Comparison of ENCODE assay signal across 8 cellular contexts in the genomic region with DNA sequence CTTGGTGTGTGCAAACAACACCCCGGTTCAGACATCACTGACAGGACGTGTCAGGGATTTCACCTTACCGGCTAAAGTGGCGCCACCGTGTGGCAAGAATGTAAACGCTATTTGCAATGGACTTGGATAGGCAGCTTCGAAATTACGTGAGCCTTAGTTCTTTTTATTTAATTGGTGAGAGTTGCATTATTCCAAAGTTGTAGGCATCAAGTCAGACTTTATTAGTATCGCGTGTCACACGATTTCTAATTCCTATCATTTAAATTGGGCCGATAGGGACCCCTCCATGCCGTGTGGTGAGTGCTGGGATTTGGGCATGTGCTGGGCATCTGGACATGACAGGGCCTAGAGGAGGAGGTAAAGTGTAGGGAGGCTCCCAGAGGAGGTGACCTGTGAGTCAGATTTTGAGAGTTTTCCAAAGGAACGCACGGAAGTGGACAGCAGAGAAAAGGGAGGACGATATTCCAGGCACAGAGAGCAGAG. TPM values are rescaled to one million over a fixed set of nuclear protein-coding genes. Genes with fewer than 3 reads are reported as not detected.
A peak's percentile ranks its signal among the peaks of the same experiment; 100 is the strongest.
DNase-seq lines count a peak whose midpoint lies in the region; ATAC-seq and TF ChIP-seq lines count a peak whose summit lies in the region.

No MANE protein-coding gene starts in this region.

- TF ChIP-seq RAD21 in Ishikawa (IDR thresholded peaks at IDR 0.05; ENCODE audit: low read depth) = peak; percentile 71

- no peak overlapping the region for H3K4me3 Mint-ChIP-seq in activated T-helper 1 cell treated with anti-CD3 and anti-CD28 coated beads, Interleukin-12 subunit alpha, Interleukin-12 subunit beta, Interleukin-2, Interleukin-4 antibody, amounts not matched to agents 30 ng/mL and 10 ng/mL and 1 ng/mL, durations not matched to agents 14 hours and 24 hours and 36 hours

- peaks cover 30% of the 10 kb centered on the region for H3K27me3 ChIP-seq in neutrophil

- no peak overlapping the region for H3K27ac ChIP-seq in neutrophil
- H3K27ac ChIP-seq in substantia nigra (ENCODE audit: low read depth, low read length, poor library complexity, severe bottlenecking) = no peak overlapping the region

- H3K9me3 ChIP-seq in neutrophil = no peaks in the 10 kb centered on the region

- DNase-seq in DMS153 (lab: John Stamatoyannopoulos, UW) (peak; percentile 19), RKO (ENCODE audit: low spot score) (peak; percentile 81), fibroblast of villous mesenchyme (ENCODE audit: low read depth) (peak; percentile 88), substantia nigra (lab: John Stamatoyannopoulos, UW) (peak in 38 of 49 donors; percentile 2 to 84 (median 43))
- peak; percentile 63 for DNase-seq in activated T-helper 1 cell treated with anti-CD3 and anti-CD28 coated beads, Interleukin-12 subunit alpha, Interleukin-12 subunit beta, Interleukin-2, Interleukin-4 antibody, amounts not matched to agents 30 ng/mL and 10 ng/mL and 1 ng/mL, durations not matched to agents 14 hours and 24 hours and 36 hours (ENCODE audit: low spot score)

- no peak for TF ChIP-seq EP300 in Ishikawa (IDR thresholded peaks at IDR 0.05; ENCODE audit: borderline replicate concordance)

- no peak for ATAC-seq in GM19467 (IDR thresholded peaks at IDR 0.05; ENCODE audit: unreplicated experiment)

- intact Hi-C loops in activated T-helper 1 cell treated with anti-CD3 and anti-CD28 coated beads, Interleukin-12 subunit alpha, Interleukin-12 subunit beta, Interleukin-2, Interleukin-4 antibody, amounts not matched to agents 30 ng/mL and 10 ng/mL and 1 ng/mL, durations not matched to agents 14 hours and 24 hours and 36 hours (cut with micrococcal nuclease) = loop anchor here (1.0 to 10.0 kb wide), 4 partner anchors 117 to 481 kb away; a partner anchor contains a TSS

- TF ChIP-seq CTCF in fibroblast of villous mesenchyme (IDR thresholded peaks at IDR 0.05; ENCODE audit: insufficient read depth, low read depth, low read length) = peak; percentile 73
- peak; percentile 64 for TF ChIP-seq CTCF in neutrophil (IDR thresholded peaks at IDR 0.05)

- H3K4me1 ChIP-seq in neutrophil (ENCODE audit: control insufficient read depth in 1 of 2, insufficient read depth in 1 of 2, low read depth in 1 of 2, low read length in 1 of 2) = peaks cover 0 to 4% of the 10 kb centered on the region in 2 experiments

- H3K9me3 Mint-ChIP-seq in activated T-helper 1 cell treated with anti-CD3 and anti-CD28 coated beads, Interleukin-12 subunit alpha, Interleukin-12 subunit beta, Interleukin-2, Interleukin-4 antibody, amounts not matched to agents 30 ng/mL and 10 ng/mL and 1 ng/mL, durations not matched to agents 14 hours and 24 hours and 36 hours = no peaks in the 10 kb centered on the region

- H3K36me3 ChIP-seq in neutrophil = no peaks in the 10 kb centered on the region

- peaks cover 8% of the 10 kb centered on the region for H3K27me3 Mint-ChIP-seq in activated T-helper 1 cell treated with anti-CD3 and anti-CD28 coated beads, Interleukin-12 subunit alpha, Interleukin-12 subunit beta, Interleukin-2, Interleukin-4 antibody, amounts not matched to agents 30 ng/mL and 10 ng/mL and 1 ng/mL, durations not matched to agents 14 hours and 24 hours and 36 hours (ENCODE audit: insufficient read depth)

- no peak overlapping the region for H3K27ac Mint-ChIP-seq in activated T-helper 1 cell treated with anti-CD3 and anti-CD28 coated beads, Interleukin-12 subunit alpha, Interleukin-12 subunit beta, Interleukin-2, Interleukin-4 antibody, amounts not matched to agents 30 ng/mL and 10 ng/mL and 1 ng/mL, durations not matched to agents 14 hours and 24 hours and 36 hours

- H3K4me3 ChIP-seq in fibroblast of villous mesenchyme (ENCODE audit: low read depth, low read length) (no peak overlapping the region), neutrophil (ENCODE audit: low read depth in 1 of 2, low read length in 1 of 2) (no peak overlapping the region)

- H3K36me3 Mint-ChIP-seq in activated T-helper 1 cell treated with anti-CD3 and anti-CD28 coated beads, Interleukin-12 subunit alpha, Interleukin-12 subunit beta, Interleukin-2, Interleukin-4 antibody, amounts not matched to agents 30 ng/mL and 10 ng/mL and 1 ng/mL, durations not matched to agents 14 hours and 24 hours and 36 hours (ENCODE audit: low read depth) = no peaks in the 10 kb centered on the region

- no peaks in the 10 kb centered on the region for H3K4me1 Mint-ChIP-seq in activated T-helper 1 cell treated with anti-CD3 and anti-CD28 coated beads, Interleukin-12 subunit alpha, Interleukin-12 subunit beta, Interleukin-2, Interleukin-4 antibody, amounts not matched to agents 30 ng/mL and 10 ng/mL and 1 ng/mL, durations not matched to agents 14 hours and 24 hours and 36 hours (ENCODE audit: low read depth)

TF ChIP-seq in Ishikawa, 13 proteins besides CTCF, POLR2A, EP300 and RAD21:
- TF ChIP-seq YY1 (IDR thresholded peaks at IDR 0.05; ENCODE audit: low read depth) (0 out of 2 replicates have a peak, but pooled peaks have one; percentile 19), TEAD4 (IDR thresholded peaks at IDR 0.05) (peak; percentile 99), CEBPB (IDR thresholded peaks at IDR 0.05) (no peak)
- TF ChIP-seq, protein P1, sequence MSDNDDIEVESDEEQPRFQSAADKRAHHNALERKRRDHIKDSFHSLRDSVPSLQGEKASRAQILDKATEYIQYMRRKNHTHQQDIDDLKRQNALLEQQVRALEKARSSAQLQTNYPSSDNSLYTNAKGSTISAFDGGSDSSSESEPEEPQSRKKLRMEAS (IDR thresholded peaks at IDR 0.05) = peak; percentile 44; the same call in 1 of the 2 replicates

RNA-seq across cellular contexts. Expression of a gene that starts 14.5 kb away (rescaled TPM):
- 18.5 and 19.4 TPM in 2 replicates for total RNA-seq in activated T-helper 1 cell treated with anti-CD3 and anti-CD28 coated beads, Interleukin-12 subunit alpha, Interleukin-12 subunit beta, Interleukin-2, Interleukin-4 antibody, amounts not matched to agents 30 ng/mL and 10 ng/mL and 1 ng/mL, durations not matched to agents 14 hours and 24 hours and 36 hours
- 13.2 and 19.0 TPM in 2 replicates for total RNA-seq in fibroblast of villous mesenchyme

RNA-seq across cellular contexts. Expression of a gene that starts 38.3 kb away (rescaled TPM):
- total RNA-seq in activated T-helper 1 cell treated with anti-CD3 and anti-CD28 coated beads, Interleukin-12 subunit alpha, Interleukin-12 subunit beta, Interleukin-2, Interleukin-4 antibody, amounts not matched to agents 30 ng/mL and 10 ng/mL and 1 ng/mL, durations not matched to agents 14 hours and 24 hours and 36 hours = 43.6 and 45.2 TPM in 2 replicates
- 39.7 and 41.6 TPM in 2 replicates for total RNA-seq in fibroblast of villous mesenchyme

RNA-seq across cellular contexts. Expression of a gene that starts 39.7 kb away (rescaled TPM):
- total RNA-seq in activated T-helper 1 cell treated with anti-CD3 and anti-CD28 coated beads, Interleukin-12 subunit alpha, Interleukin-12 subunit beta, Interleukin-2, Interleukin-4 antibody, amounts not matched to agents 30 ng/mL and 10 ng/mL and 1 ng/mL, durations not matched to agents 14 hours and 24 hours and 36 hours = not detected in 2 replicates
- total RNA-seq in fibroblast of villous mesenchyme = under 0.01 TPM in 2 replicates

RNA-seq across cellular contexts. Expression of a gene that starts 56.2 kb away (rescaled TPM):
- total RNA-seq in activated T-helper 1 cell treated with anti-CD3 and anti-CD28 coated beads, Interleukin-12 subunit alpha, Interleukin-12 subunit beta, Interleukin-2, Interleukin-4 antibody, amounts not matched to agents 30 ng/mL and 10 ng/mL and 1 ng/mL, durations not matched to agents 14 hours and 24 hours and 36 hours = 104 TPM in 2 replicates
- total RNA-seq in fibroblast of villous mesenchyme = 22.2 and 30.2 TPM in 2 replicates

Comparison
In these comparisons a context has a peak if more than half of its experiments do, and no peak if none do; other contexts are left out.
1. DNase-seq: peak in every context shown above with its lines; median percentile 88 in fibroblast of villous mesenchyme; 81 in RKO; 63 in activated T-helper 1 cell treated with anti-CD3 and anti-CD28 coated beads, Interleukin-12 subunit alpha, Interleukin-12 subunit beta, Interleukin-2, Interleukin-4 antibody, amounts not matched to agents 30 ng/mL and 10 ng/mL and 1 ng/mL, durations not matched to agents 14 hours and 24 hours and 36 hours; 43 in substantia nigra; 19 in DMS153.